Comparison of ENCODE assay signal across 8 cellular contexts in the genomic region with DNA sequence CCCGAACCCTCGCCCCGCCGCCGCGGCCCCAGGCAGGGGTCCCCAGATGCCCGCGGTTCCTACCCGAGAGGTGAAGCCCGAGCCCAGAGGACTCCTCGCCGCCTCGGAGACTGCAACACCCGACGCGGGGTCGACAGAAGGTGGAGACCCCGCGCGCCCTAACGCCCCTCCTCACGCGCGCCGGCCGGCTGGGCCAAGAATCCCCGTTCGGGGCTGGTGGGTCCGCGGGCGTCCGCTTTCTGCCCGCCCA. TPM values are rescaled to one million over a fixed set of nuclear protein-coding genes. Genes with fewer than 3 reads are reported as not detected.
DNase-seq lines count a peak whose midpoint lies in the region; ATAC-seq lines count a peak whose summit lies in the region.

No MANE protein-coding gene starts in this region.

- H3K9me3 Mint-ChIP-seq in central memory CD8-positive, alpha-beta T cell, result no peaks in the 10 kb centered on the region

- H3K27ac ChIP-seq in HUES6 (ENCODE audit: low read depth, low read length), result peak overlapping the region; percentile 96

- peaks cover 25% of the 10 kb centered on the region for H3K4me1 Mint-ChIP-seq in central memory CD8-positive, alpha-beta T cell

- H3K9ac ChIP-seq in HUES6 (ENCODE audit: low read length), result peak overlapping the region; percentile 100

- no peak for DNase-seq in central memory CD8-positive, alpha-beta T cell (ENCODE audit: low spot score in 2 of 2)
- DNase-seq in EL, result no peak
- no peak for DNase-seq in GM19240 (ENCODE audit: insufficient read length, low spot score)
- DNase-seq in amniotic stem cell (lab: John Stamatoyannopoulos, UW), result no peak
- DNase-seq in dermis blood vessel endothelial cell, result no peak

- peaks cover 8% of the 10 kb centered on the region; the same call in 1 of the 2 replicates for H3K4me1 ChIP-seq in HUES6 (ENCODE audit: control insufficient read depth, insufficient read depth, low read length)
- peaks cover 33% of the 10 kb centered on the region for H3K4me1 ChIP-seq in mononuclear cell (ENCODE audit: insufficient read depth, low read length)

- H3K36me3 ChIP-seq in HUES6 (ENCODE audit: control insufficient read depth, insufficient read depth, low read length), result peaks cover 38% of the 10 kb centered on the region

- peak overlapping the region; percentile 83 for H3K4me3 Mint-ChIP-seq in central memory CD8-positive, alpha-beta T cell

- peaks cover 46% of the 10 kb centered on the region for H3K36me3 Mint-ChIP-seq in central memory CD8-positive, alpha-beta T cell (ENCODE audit: insufficient read depth)

- H3K4me3 ChIP-seq in HUES6 (ENCODE audit: low read depth, low read length) (peak overlapping the region; percentile 97), mononuclear cell (ENCODE audit: low read length) (peak overlapping the region; percentile 94)

- no peaks in the 10 kb centered on the region for H3K27me3 ChIP-seq in HUES6 (ENCODE audit: control insufficient read depth, insufficient read depth, low read length)
- H3K27me3 ChIP-seq in mononuclear cell (ENCODE audit: insufficient read depth, low read length), result no peaks in the 10 kb centered on the region

- peak; percentile 27 for ATAC-seq in GM19035 (IDR thresholded peaks at IDR 0.05; ENCODE audit: unreplicated experiment)
- no peak for ATAC-seq in central memory CD8-positive, alpha-beta T cell (replicated peaks; ENCODE audit: extremely low read depth, poor library complexity, severe bottlenecking)

- peak overlapping the region; percentile 79 for H3K27ac Mint-ChIP-seq in central memory CD8-positive, alpha-beta T cell (ENCODE audit: low read depth)

- no peaks in the 10 kb centered on the region for H3K27me3 Mint-ChIP-seq in central memory CD8-positive, alpha-beta T cell

- no peaks in the 10 kb centered on the region for H3K9me3 ChIP-seq in HUES6 (ENCODE audit: control insufficient read depth, insufficient read depth, low read depth, low read length)
- no peaks in the 10 kb centered on the region for H3K9me3 ChIP-seq in mononuclear cell (ENCODE audit: low read depth, low read length)

RNA-seq across cellular contexts. Expression of gene SUMO2, which starts 0.5 kb away (rescaled TPM):
- total RNA-seq in mononuclear cell, result 64.4 TPM
- 116 and 134 TPM in 2 replicates for total RNA-seq in dermis blood vessel endothelial cell

RNA-seq across cellular contexts. Expression of gene NUP85, which starts 23.2 kb away (rescaled TPM):
- 25.6 TPM for total RNA-seq in mononuclear cell
- 37.6 and 41.5 TPM in 2 replicates for total RNA-seq in dermis blood vessel endothelial cell

RNA-seq across cellular contexts. Expression of gene JPT1, which starts 27.9 kb away (rescaled TPM):
- total RNA-seq in mononuclear cell (33.5 TPM), dermis blood vessel endothelial cell (120 and 160 TPM in 2 replicates)

RNA-seq across cellular contexts. Expression of gene NT5C, which starts 50.7 kb away (rescaled TPM):
- total RNA-seq in mononuclear cell (24.3 TPM), dermis blood vessel endothelial cell (48.8 and 51.9 TPM in 2 replicates)
